8 cellular contexts compared by ENCODE assay signal in genomic region chr5:18394154-18394804, GRCh38.
DNase-seq lines count a peak whose midpoint lies in the region; ATAC-seq and TF ChIP-seq lines count a peak whose summit lies in the region.

No MANE protein-coding gene starts in this region.

- H3K36me3 ChIP-seq in heart left ventricle = no peaks in the 10 kb centered on the region

- H3K4me1 Mint-ChIP-seq in activated T-helper 1 cell treated with anti-CD3 and anti-CD28 coated beads, Interleukin-12 subunit alpha, Interleukin-12 subunit beta, Interleukin-2, Interleukin-4 antibody, amounts not matched to agents 30 ng/mL and 10 ng/mL and 1 ng/mL, durations not matched to agents 14 hours and 24 hours and 36 hours (ENCODE audit: low read depth) = no peaks in the 10 kb centered on the region

- peaks cover 0 to 7% (median 0%) of the 10 kb centered on the region in 9 donors for H3K27me3 ChIP-seq in heart left ventricle

- H3K4me1 ChIP-seq in heart left ventricle = no peaks in the 10 kb centered on the region

- TF ChIP-seq CTCF in heart left ventricle (IDR thresholded peaks at IDR 0.05) = peak; percentile 31 to 72 (median 55)

- H3K36me3 Mint-ChIP-seq in activated T-helper 1 cell treated with anti-CD3 and anti-CD28 coated beads, Interleukin-12 subunit alpha, Interleukin-12 subunit beta, Interleukin-2, Interleukin-4 antibody, amounts not matched to agents 30 ng/mL and 10 ng/mL and 1 ng/mL, durations not matched to agents 14 hours and 24 hours and 36 hours (ENCODE audit: low read depth) = no peaks in the 10 kb centered on the region

- no peaks in the 10 kb centered on the region for H3K9me3 Mint-ChIP-seq in activated T-helper 1 cell treated with anti-CD3 and anti-CD28 coated beads, Interleukin-12 subunit alpha, Interleukin-12 subunit beta, Interleukin-2, Interleukin-4 antibody, amounts not matched to agents 30 ng/mL and 10 ng/mL and 1 ng/mL, durations not matched to agents 14 hours and 24 hours and 36 hours

- H3K27ac ChIP-seq in heart left ventricle = no peak overlapping the region

- no peaks in the 10 kb centered on the region for H3K9me3 ChIP-seq in heart left ventricle

- TF ChIP-seq POLR2A in heart left ventricle (IDR thresholded peaks at IDR 0.05) = no peak

- no peak overlapping the region for H3K27ac Mint-ChIP-seq in activated T-helper 1 cell treated with anti-CD3 and anti-CD28 coated beads, Interleukin-12 subunit alpha, Interleukin-12 subunit beta, Interleukin-2, Interleukin-4 antibody, amounts not matched to agents 30 ng/mL and 10 ng/mL and 1 ng/mL, durations not matched to agents 14 hours and 24 hours and 36 hours

- WGBS in heart left ventricle, 4 donors = 12 to 15% (median 13%) methylated on average over 11 of the region's 11 CpGs

- H3K4me3 Mint-ChIP-seq in activated T-helper 1 cell treated with anti-CD3 and anti-CD28 coated beads, Interleukin-12 subunit alpha, Interleukin-12 subunit beta, Interleukin-2, Interleukin-4 antibody, amounts not matched to agents 30 ng/mL and 10 ng/mL and 1 ng/mL, durations not matched to agents 14 hours and 24 hours and 36 hours = no peak overlapping the region

- peak; percentile 42 for DNase-seq in COLO829 (ENCODE audit: low spot score)
- peak; percentile 68 for DNase-seq in HK-2 (ENCODE audit: unreplicated experiment)
- DNase-seq in NOMO-1 treated with DMSO at 0.1 percent for 48 hours (lab: John Stamatoyannopoulos, UW; ENCODE audit: unreplicated experiment) = peak; percentile 42
- peak; percentile 7 for DNase-seq in activated T-helper 1 cell treated with anti-CD3 and anti-CD28 coated beads, Interleukin-12 subunit alpha, Interleukin-12 subunit beta, Interleukin-2, Interleukin-4 antibody, amounts not matched to agents 30 ng/mL and 10 ng/mL and 1 ng/mL, durations not matched to agents 14 hours and 24 hours and 36 hours (ENCODE audit: low spot score)
- peak in 1 of 5 donors; percentile 8 for DNase-seq in heart left ventricle
- DNase-seq in putamen (ENCODE audit: low spot score) = peak; percentile 61
- no peak for DNase-seq in GDM1 (lab: John Stamatoyannopoulos, UW)

- H3K4me3 ChIP-seq in heart left ventricle = no peak overlapping the region

- no peaks in the 10 kb centered on the region for H3K27me3 Mint-ChIP-seq in activated T-helper 1 cell treated with anti-CD3 and anti-CD28 coated beads, Interleukin-12 subunit alpha, Interleukin-12 subunit beta, Interleukin-2, Interleukin-4 antibody, amounts not matched to agents 30 ng/mL and 10 ng/mL and 1 ng/mL, durations not matched to agents 14 hours and 24 hours and 36 hours (ENCODE audit: insufficient read depth)

- ATAC-seq in GM19395 (IDR thresholded peaks at IDR 0.05; ENCODE audit: unreplicated experiment) (peak; percentile 77), heart left ventricle (no peak)

- intact Hi-C loops in activated T-helper 1 cell treated with anti-CD3 and anti-CD28 coated beads, Interleukin-12 subunit alpha, Interleukin-12 subunit beta, Interleukin-2, Interleukin-4 antibody, amounts not matched to agents 30 ng/mL and 10 ng/mL and 1 ng/mL, durations not matched to agents 14 hours and 24 hours and 36 hours (cut with micrococcal nuclease) = loop anchor here (1.0 kb wide), 1 partner anchor 304 kb away; no protein-coding TSS in a partner anchor
- intact Hi-C loops in heart left ventricle (cut with DNase I) = loop anchor here in 2 of 10 donors (10.0 kb wide), 1 partner anchor 301 kb away; no protein-coding TSS in a partner anchor
